In the genomic region with DNA sequence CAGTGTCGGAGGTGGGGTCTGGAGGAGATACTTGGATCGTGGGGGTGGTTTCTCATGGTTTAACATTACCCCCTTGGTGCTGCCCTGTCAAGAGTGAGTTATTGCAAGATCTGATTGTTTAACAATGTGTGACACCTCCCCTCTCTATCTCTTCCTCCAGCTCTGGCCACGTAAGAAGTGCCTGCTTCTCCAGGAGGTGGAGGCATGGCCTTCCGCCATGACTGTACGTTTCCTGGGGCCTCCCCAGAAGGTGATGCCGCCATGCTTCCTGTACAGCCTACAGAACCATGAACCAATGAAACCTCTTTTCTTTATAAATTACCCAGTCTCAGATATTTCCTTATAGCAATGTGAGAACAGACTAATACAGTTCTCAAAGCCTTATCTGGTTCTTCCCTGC, we compare ENCODE assay signal across 9 cellular contexts.
"Had no signal": no experiment of that assay in that cellular context is flagged by ENCODE, and none has a peak within 500 bp of the region (broad histone marks: within the 10 kb centered on the region; RNA-seq: fewer than 3 reads in every experiment).

No MANE protein-coding gene starts in this region.

- H3K27ac ChIP-seq: GM23248, HL-60 had no signal

- H3K9ac ChIP-seq: GM23248 had no signal

- H3K4me1 Mint-ChIP-seq: H9, IgD-negative memory B cell had no signal

- FAIRE-seq: H54, HepG2 had no signal

- DNase-seq: GM23248, GOT3, H9, HCEC 1CT, KG1 had no signal

- H2AFZ ChIP-seq: GM23248 had no signal

- H3K27me3 Mint-ChIP-seq: IgD-negative memory B cell had no signal

- H3K4me3 Mint-ChIP-seq: H9, IgD-negative memory B cell had no signal

- H3K36me3 Mint-ChIP-seq: IgD-negative memory B cell had no signal

- H3K9me3 Mint-ChIP-seq: H9 had no signal

- ATAC-seq: HepG2 had no signal

- H3K27ac Mint-ChIP-seq: H9, IgD-negative memory B cell had no signal

- H3K4me3 ChIP-seq: GM23248 had no signal
